24 cellular contexts compared by ENCODE assay signal in genomic region chr9:89766981-89767380, GRCh38.
"Had no signal": no experiment of that assay in that cellular context is flagged by ENCODE, and none has a peak within 500 bp of the region (broad histone marks: within the 10 kb centered on the region; RNA-seq: fewer than 3 reads in every experiment).

No MANE protein-coding gene starts in this region.

- H3K36me3 ChIP-seq: lower lobe of right lung, neural progenitor cell, right lobe of liver, stomach, thyroid gland, upper lobe of left lung had no signal

- H3K79me2 ChIP-seq: parathyroid adenoma had no signal

- H3K27me3 ChIP-seq: neural progenitor cell, right lobe of liver, stomach, thyroid gland, upper lobe of left lung had no signal

- H3K27ac Mint-ChIP-seq: immature natural killer cell; natural killer cell treated with Interleukin-12 subunit alpha and Interleukin-12 subunit beta and Interleukin-15 and Interleukin-18, amount 100 ng/mL, for 72 hours; neural progenitor cell; progenitor cell of endocrine pancreas; stimulated activated effector memory CD8-positive, alpha-beta T cell treated with anti-CD3 and anti-CD28 coated beads, Interleukin-12 subunit alpha, Interleukin-12 subunit beta, amount 100 ng/mL, for 72 hours had no signal

- H3K9me3 Mint-ChIP-seq: immature natural killer cell; naive B cell; natural killer cell treated with Interleukin-12 subunit alpha and Interleukin-12 subunit beta and Interleukin-15 and Interleukin-18, amount 100 ng/mL, for 72 hours; neural progenitor cell; stimulated activated effector memory CD8-positive, alpha-beta T cell treated with anti-CD3 and anti-CD28 coated beads, Interleukin-12 subunit alpha, Interleukin-12 subunit beta, amount 100 ng/mL, for 72 hours had no signal

- ATAC-seq: esophagus mucosa; left ventricle myocardium superior; lower lobe of right lung; mucosa of descending colon; natural killer cell treated with Interleukin-12 subunit alpha and Interleukin-12 subunit beta and Interleukin-15 and Interleukin-18, amount 100 ng/mL, for 72 hours; right lobe of liver; stimulated activated effector memory CD8-positive, alpha-beta T cell treated with anti-CD3 and anti-CD28 coated beads, Interleukin-12 subunit alpha, Interleukin-12 subunit beta, amount 100 ng/mL, for 72 hours had no signal

- H3K4me1 Mint-ChIP-seq: immature natural killer cell; neural progenitor cell; stimulated activated effector memory CD8-positive, alpha-beta T cell treated with anti-CD3 and anti-CD28 coated beads, Interleukin-12 subunit alpha, Interleukin-12 subunit beta, amount 100 ng/mL, for 72 hours had no signal

- H3K36me3 Mint-ChIP-seq: immature natural killer cell; naive B cell; natural killer cell treated with Interleukin-12 subunit alpha and Interleukin-12 subunit beta and Interleukin-15 and Interleukin-18, amount 100 ng/mL, for 72 hours; neural progenitor cell; stimulated activated effector memory CD8-positive, alpha-beta T cell treated with anti-CD3 and anti-CD28 coated beads, Interleukin-12 subunit alpha, Interleukin-12 subunit beta, amount 100 ng/mL, for 72 hours had no signal

- H3K9me3 ChIP-seq: lower lobe of right lung, mucosa of descending colon, right lobe of liver, stomach, thyroid gland, upper lobe of left lung had no signal

- H3K4me3 Mint-ChIP-seq: immature natural killer cell; naive B cell; natural killer cell treated with Interleukin-12 subunit alpha and Interleukin-12 subunit beta and Interleukin-15 and Interleukin-18, amount 100 ng/mL, for 72 hours; neural progenitor cell; stimulated activated effector memory CD8-positive, alpha-beta T cell treated with anti-CD3 and anti-CD28 coated beads, Interleukin-12 subunit alpha, Interleukin-12 subunit beta, amount 100 ng/mL, for 72 hours had no signal

- H2AFZ ChIP-seq: neural progenitor cell, parathyroid adenoma had no signal

- H3K9ac ChIP-seq: neural progenitor cell, parathyroid adenoma had no signal

- H3K4me2 ChIP-seq: neural progenitor cell had no signal

- H3K4me3 ChIP-seq: dorsolateral prefrontal cortex, lower lobe of right lung, mucosa of descending colon, neural progenitor cell, right lobe of liver, stomach, thyroid gland, upper lobe of left lung had no signal

- H3K27ac ChIP-seq: dorsolateral prefrontal cortex, epithelial cell of prostate, lower lobe of right lung, neural progenitor cell, parathyroid adenoma, right lobe of liver, stomach, thyroid gland, upper lobe of left lung had no signal

- DNase-seq: cerebellar nuclear complex; effector CD4-positive, alpha-beta T cell; foreskin melanocyte; hypothalamus; immature natural killer cell; left ventricle myocardium superior; lower lobe of right lung; mucosa of descending colon; naive B cell; right lobe of liver; stimulated activated CD4-positive, alpha-beta T cell treated with anti-CD3 and anti-CD28 coated beads, Interleukin-2, amount 100 ng/mL, for 24 hours; stimulated activated CD4-positive, alpha-beta T cell treated with anti-CD3 and anti-CD28 coated beads, Interleukin-4, amount 100 ng/mL, for 24 hours; stimulated activated naive CD4-positive, alpha-beta T cell treated with Interleukin-2 at 50 U/mL for 16 hours; stomach; thyroid gland; upper lobe of left lung had no signal

- H3K4me1 ChIP-seq: lower lobe of right lung, neural progenitor cell, parathyroid adenoma, right lobe of liver, stomach, thyroid gland had no signal

- H3K27me3 Mint-ChIP-seq: naive B cell had no signal
